In genomic region chr5:148990817-148991216, GRCh38 we compare ENCODE assay signal across 7 cellular contexts.
"Had no signal": no experiment of that assay in that cellular context is flagged by ENCODE, and none has a peak within 500 bp of the region (broad histone marks: within the 10 kb centered on the region; RNA-seq: fewer than 3 reads in every experiment).

No MANE protein-coding gene starts in this region.

- H3K4me1 ChIP-seq: HAP-1 had no signal

- ATAC-seq: HCT116, K562 had no signal

- H3K36me3 ChIP-seq: HAP-1 had no signal

- H3K27ac ChIP-seq: GM23248 had no signal

- H3K4me3 ChIP-seq: GM23248, HAP-1, K562 had no signal

- H3K9me3 ChIP-seq: HAP-1 had no signal

- H2AFZ ChIP-seq: GM23248 had no signal

- DNase-seq: GM23248, GOT3, H7, IMR-90 had no signal
